In the genomic region with DNA sequence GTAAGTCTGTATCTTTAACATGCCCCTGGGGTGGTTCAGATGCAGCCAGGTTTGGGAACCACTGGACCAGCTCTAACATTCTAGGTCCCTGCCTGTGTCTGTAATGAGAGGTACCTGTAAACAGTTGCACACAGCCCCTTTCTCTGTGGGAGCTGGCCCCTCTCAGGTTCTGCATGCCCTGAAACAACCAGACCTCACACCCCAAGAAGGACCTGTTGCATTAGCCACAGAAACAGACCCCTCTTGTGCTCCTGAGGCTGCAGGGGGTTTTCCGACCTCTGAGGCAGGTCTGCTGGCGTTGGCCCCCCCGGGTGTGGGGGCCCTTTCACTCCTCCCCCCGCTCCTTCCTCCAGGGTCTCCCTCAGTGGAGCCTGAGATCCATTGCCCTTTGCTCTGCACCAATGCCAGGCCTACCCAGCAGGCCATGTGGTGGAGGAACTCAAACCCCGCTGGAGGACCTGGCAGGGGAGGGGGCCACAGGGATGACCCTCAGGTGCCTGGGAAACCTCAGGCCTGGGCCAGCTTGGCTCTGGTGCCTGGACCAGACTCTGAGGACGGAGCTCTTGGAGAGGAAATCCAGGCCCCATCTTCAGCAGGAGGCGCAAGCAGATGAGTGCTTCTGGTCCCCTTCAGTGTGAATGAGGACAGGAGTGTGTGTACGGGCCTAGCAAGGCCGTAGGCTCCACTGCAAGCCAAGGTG, we compare ENCODE assay signal across 25 cellular contexts.
"Had no signal": no experiment of that assay in that cellular context is flagged by ENCODE, and none has a peak within 500 bp of the region (broad histone marks: within the 10 kb centered on the region; RNA-seq: fewer than 3 reads in every experiment).

No MANE protein-coding gene starts in this region.

- H3K9me3 Mint-ChIP-seq: naive thymus-derived CD4-positive, alpha-beta T cell; natural killer cell treated with Interleukin-12 subunit alpha and Interleukin-12 subunit beta and Interleukin-15 and Interleukin-18, amount 100 ng/mL, for 72 hours; stimulated activated naive B cell treated with anti-CD40 and anti-IgM and Interleukin-4, amounts not matched to agents 10 μg/mL and 1 μg/mL and 100 μg/mL, for 72 hours had no signal

- H3K27me3 Mint-ChIP-seq: naive thymus-derived CD4-positive, alpha-beta T cell had no signal

- H3K27ac Mint-ChIP-seq: naive thymus-derived CD4-positive, alpha-beta T cell; natural killer cell treated with Interleukin-12 subunit alpha and Interleukin-12 subunit beta and Interleukin-15 and Interleukin-18, amount 100 ng/mL, for 72 hours; stimulated activated naive B cell treated with anti-CD40 and anti-IgM and Interleukin-4, amounts not matched to agents 10 μg/mL and 1 μg/mL and 100 μg/mL, for 72 hours had no signal

- DNase-seq: hippocampal formation; kidney; left colon; mesendoderm; midbrain; mucosa of descending colon; naive thymus-derived CD4-positive, alpha-beta T cell; nucleus accumbens; pancreas; retina; right cardiac atrium; stimulated activated CD4-positive, alpha-beta T cell treated with anti-CD3 and anti-CD28 coated beads, Interleukin-12 subunit alpha, Interleukin-12 subunit beta, amount 100 ng/mL, for 4 hours; stimulated activated CD4-positive, alpha-beta T cell treated with anti-CD3 and anti-CD28 coated beads, Interleukin-15, amount 100 ng/mL, for 24 hours; stimulated activated CD4-positive, alpha-beta T cell treated with anti-CD3 and anti-CD28 coated beads, Interleukin-2, amount 100 ng/mL, for 24 hours; stimulated activated CD4-positive, alpha-beta T cell treated with anti-CD3 and anti-CD28 coated beads, Interleukin-4, amount 100 ng/mL, for 1 hour; stimulated activated naive B cell treated with anti-CD40 and anti-IgM and Interleukin-4, amounts not matched to agents 10 μg/mL and 1 μg/mL and 100 μg/mL, for 72 hours; stimulated activated naive CD8-positive, alpha-beta T cell treated with anti-CD3 and anti-CD28 coated beads, Interleukin-15, Interleukin-2, amounts not matched to agents 100 U/mL and 50 U/mL, for 24 hours; stomach; testis; thyroid gland; transverse colon; upper lobe of right lung had no signal

- H3K4me3 Mint-ChIP-seq: naive thymus-derived CD4-positive, alpha-beta T cell; natural killer cell treated with Interleukin-12 subunit alpha and Interleukin-12 subunit beta and Interleukin-15 and Interleukin-18, amount 100 ng/mL, for 72 hours; stimulated activated naive B cell treated with anti-CD40 and anti-IgM and Interleukin-4, amounts not matched to agents 10 μg/mL and 1 μg/mL and 100 μg/mL, for 72 hours had no signal

- H3K4me1 Mint-ChIP-seq: naive thymus-derived CD4-positive, alpha-beta T cell had no signal

- ATAC-seq: left colon; left lung; mucosa of descending colon; naive thymus-derived CD4-positive, alpha-beta T cell; natural killer cell treated with Interleukin-12 subunit alpha and Interleukin-12 subunit beta and Interleukin-15 and Interleukin-18, amount 100 ng/mL, for 72 hours; pancreas; right cardiac atrium; sciatic nerve; stimulated activated naive B cell treated with anti-CD40 and anti-IgM and Interleukin-4, amounts not matched to agents 10 μg/mL and 1 μg/mL and 100 μg/mL, for 72 hours; stimulated activated naive CD8-positive, alpha-beta T cell treated with anti-CD3 and anti-CD28 coated beads, Interleukin-15, Interleukin-2, amounts not matched to agents 100 U/mL and 50 U/mL, for 24 hours; upper lobe of right lung had no signal

- H3K36me3 Mint-ChIP-seq: naive thymus-derived CD4-positive, alpha-beta T cell; natural killer cell treated with Interleukin-12 subunit alpha and Interleukin-12 subunit beta and Interleukin-15 and Interleukin-18, amount 100 ng/mL, for 72 hours; stimulated activated naive B cell treated with anti-CD40 and anti-IgM and Interleukin-4, amounts not matched to agents 10 μg/mL and 1 μg/mL and 100 μg/mL, for 72 hours had no signal
